Comparison of ENCODE assay signal across 17 cellular contexts in the genomic region with DNA sequence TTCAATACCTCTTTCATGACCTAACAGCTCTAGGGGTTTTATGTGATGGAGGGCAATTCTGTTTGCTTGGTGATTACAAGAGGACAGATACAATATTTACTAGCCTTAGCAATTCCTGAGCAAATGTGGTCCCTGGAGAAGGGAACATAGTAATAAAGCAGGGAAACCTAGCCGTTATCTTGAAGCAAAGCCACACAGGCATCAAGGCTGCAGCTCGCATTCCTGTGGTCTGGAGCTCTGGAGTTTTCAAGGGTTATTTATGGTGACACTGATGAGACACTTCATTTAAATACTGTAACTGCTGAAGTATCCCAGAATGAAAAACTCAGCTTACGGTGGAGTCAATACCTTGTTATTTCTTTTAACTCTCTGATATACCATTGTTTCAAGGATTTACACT.
DNase-seq lines count a peak whose midpoint lies in the region; ATAC-seq, FAIRE-seq and TF ChIP-seq lines count a peak whose summit lies in the region.
"Had no signal": no experiment of that assay in that cellular context is flagged by ENCODE, and none has a peak within 500 bp of the region (broad histone marks: within the 10 kb centered on the region; RNA-seq: fewer than 3 reads in every experiment).

No MANE protein-coding gene starts in this region.

- H3K4me1 Mint-ChIP-seq in Caco-2 (ENCODE audit: low read depth, unreplicated experiment), result no peaks in the 10 kb centered on the region

- H3K36me3 ChIP-seq in fibroblast of lung (ENCODE audit: control insufficient read depth, insufficient read depth, low read length), result no peaks in the 10 kb centered on the region
- H3K36me3 ChIP-seq in Caco-2 (ENCODE audit: control insufficient read depth, insufficient read depth, low read length), result no peaks in the 10 kb centered on the region
- no peaks in the 10 kb centered on the region for H3K36me3 ChIP-seq in PC-3 (ENCODE audit: low read depth, low read length)

- TF ChIP-seq CTCF in fibroblast of lung (conservative IDR thresholded peaks at IDR 0.05 in 1 of 2, IDR thresholded peaks at IDR 0.05 in 1 of 2; ENCODE audit: low read depth in 1 of 2, low read length in 2 of 2) (no peak), Caco-2 (IDR thresholded peaks at IDR 0.05; ENCODE audit: insufficient read depth in 1 of 2, low read depth in 1 of 2, low read length in 1 of 2, severe bottlenecking in 1 of 2, unreplicated experiment in 1 of 2) (no peak), PC-3 (conservative IDR thresholded peaks at IDR 0.05; ENCODE audit: low read depth, low read length) (no peak)

- H3K9me3 Mint-ChIP-seq in Caco-2 (ENCODE audit: unreplicated experiment), result no peaks in the 10 kb centered on the region
- H3K9me3 Mint-ChIP-seq: CD14-positive monocyte; stimulated activated memory B cell treated with anti-CD40 and anti-IgM and Interleukin-4, amounts not matched to agents 10 μg/mL and 1 μg/mL and 100 μg/mL, for 72 hours; type B pancreatic cell had no signal

- H4K20me1 ChIP-seq in fibroblast of lung (ENCODE audit: control insufficient read depth, extremely low read depth, insufficient read depth, low read length) (no peaks in the 10 kb centered on the region), PC-3 (ENCODE audit: low read length) (no peaks in the 10 kb centered on the region)

- H3K36me3 Mint-ChIP-seq in Caco-2 (ENCODE audit: insufficient read depth, unreplicated experiment), result peaks cover 6% of the 10 kb centered on the region
- H3K36me3 Mint-ChIP-seq: CD14-positive monocyte; stimulated activated memory B cell treated with anti-CD40 and anti-IgM and Interleukin-4, amounts not matched to agents 10 μg/mL and 1 μg/mL and 100 μg/mL, for 72 hours; type B pancreatic cell had no signal

- H3K4me2 ChIP-seq in fibroblast of lung (ENCODE audit: extremely low read depth, insufficient read depth, low read length), result no peak overlapping the region
- H3K4me2 ChIP-seq in PC-3 (ENCODE audit: low read length), result no peak overlapping the region
- H3K4me2 ChIP-seq: SK-N-SH had no signal

- peak; percentile 1 for DNase-seq in Daoy (ENCODE audit: low read depth)
- DNase-seq in RCC 7860 (ENCODE audit: low spot score), result peak; percentile 82
- DNase-seq in fibroblast of lung (ENCODE audit: low read depth in 2 of 2), result peak; percentile 27 to 85
- DNase-seq in non-pigmented ciliary epithelial cell (ENCODE audit: low read depth), result peak; percentile 24
- no peak for DNase-seq in SW 1271 (lab: John Stamatoyannopoulos, UW)
- no peak for DNase-seq in Caco-2
- DNase-seq in PC-3, result no peak
- no peak for DNase-seq in 8988T
- DNase-seq: activated effector memory CD4-positive, alpha-beta T cell treated with Interleukin-2 at 50 U/mL for 16 hours; aorta; dorsolateral prefrontal cortex; EL; SK-N-SH had no signal

- H3K4me3 Mint-ChIP-seq in Caco-2 (ENCODE audit: unreplicated experiment), result no peak overlapping the region
- H3K4me3 Mint-ChIP-seq: CD14-positive monocyte; stimulated activated memory B cell treated with anti-CD40 and anti-IgM and Interleukin-4, amounts not matched to agents 10 μg/mL and 1 μg/mL and 100 μg/mL, for 72 hours; type B pancreatic cell had no signal

- H3K27me3 ChIP-seq in fibroblast of lung (ENCODE audit: control insufficient read depth, insufficient read depth, low read length) (no peaks in the 10 kb centered on the region), Caco-2 (replicated peaks; ENCODE audit: control insufficient read depth, insufficient read depth, low read length) (no peaks in the 10 kb centered on the region), PC-3 (ENCODE audit: low read length) (no peaks in the 10 kb centered on the region)

- ATAC-seq in PC-3, result no peak
- ATAC-seq: stimulated activated memory B cell treated with anti-CD40 and anti-IgM and Interleukin-4, amounts not matched to agents 10 μg/mL and 1 μg/mL and 100 μg/mL, for 72 hours had no signal

- BruUV-seq in Caco-2 (replicated peaks; lab: Mats Ljungman, UMichigan) (no TSS peak), PC-3 (replicated peaks; lab: Mats Ljungman, UMichigan) (no TSS peak)

- CTCF ChIA-PET in Caco-2 (lab: Charles Lee) (no interaction called here), PC-3 (lab: Charles Lee) (no interaction called here)

- H3K9ac ChIP-seq in fibroblast of lung (ENCODE audit: insufficient read depth, low read length), result no peak overlapping the region
- H3K9ac ChIP-seq in PC-3 (ENCODE audit: low read length), result no peak overlapping the region
- H3K9ac ChIP-seq: SK-N-SH had no signal

- H3K4me3 ChIP-seq in fibroblast of lung (replicated peaks in 1 of 4; ENCODE audit: control extremely low read depth in 1 of 4, insufficient read depth in 1 of 4, low read depth in 3 of 4, low read length in 4 of 4), result no peak overlapping the region
- no peak overlapping the region for H3K4me3 ChIP-seq in Caco-2 (ENCODE audit: low read depth, low read length)
- no peak overlapping the region for H3K4me3 ChIP-seq in PC-3 (ENCODE audit: low read length)
- H3K4me3 ChIP-seq: dorsolateral prefrontal cortex had no signal

- H3K27me3 Mint-ChIP-seq in Caco-2 (ENCODE audit: insufficient read depth, unreplicated experiment), result no peaks in the 10 kb centered on the region
- H3K27me3 Mint-ChIP-seq: stimulated activated memory B cell treated with anti-CD40 and anti-IgM and Interleukin-4, amounts not matched to agents 10 μg/mL and 1 μg/mL and 100 μg/mL, for 72 hours; type B pancreatic cell had no signal

- no peak overlapping the region for H3K27ac Mint-ChIP-seq in Caco-2 (ENCODE audit: unreplicated experiment)
- H3K27ac Mint-ChIP-seq: stimulated activated memory B cell treated with anti-CD40 and anti-IgM and Interleukin-4, amounts not matched to agents 10 μg/mL and 1 μg/mL and 100 μg/mL, for 72 hours; type B pancreatic cell had no signal

- no peak overlapping the region for H3K27ac ChIP-seq in fibroblast of lung (ENCODE audit: insufficient read depth, low read length)
- H3K27ac ChIP-seq in PC-3 (ENCODE audit: low read length), result no peak overlapping the region
- H3K27ac ChIP-seq: dorsolateral prefrontal cortex had no signal

- H3K9me2 ChIP-seq in PC-3 (replicated peaks; ENCODE audit: low read length), result no peaks in the 10 kb centered on the region
- H3K9me2 ChIP-seq: SK-N-SH had no signal

- H3K79me2 ChIP-seq in fibroblast of lung (ENCODE audit: control insufficient read depth, insufficient read depth, low read length) (no peaks in the 10 kb centered on the region), PC-3 (ENCODE audit: low read length) (no peaks in the 10 kb centered on the region)

- intact Hi-C loops in Caco-2 (cut with micrococcal nuclease; ENCODE audit: unreplicated experiment) (no loop called here), PC-3 (cut with micrococcal nuclease) (no loop called here)

- no peaks in the 10 kb centered on the region for H3K9me3 ChIP-seq in fibroblast of lung (ENCODE audit: control insufficient read depth, insufficient read depth, low read depth, low read length)
- no peaks in the 10 kb centered on the region for H3K9me3 ChIP-seq in Caco-2
- H3K9me3 ChIP-seq in PC-3 (ENCODE audit: low read length), result no peaks in the 10 kb centered on the region
- H3K9me3 ChIP-seq: SK-N-SH had no signal

- H2AFZ ChIP-seq in fibroblast of lung (ENCODE audit: low read length), result no peak overlapping the region
- no peak overlapping the region for H2AFZ ChIP-seq in PC-3 (ENCODE audit: low read length)

- POLR2A ChIA-PET in Caco-2 (lab: Charles Lee), result no interaction called here
- POLR2A ChIA-PET in PC-3 (lab: Charles Lee; ENCODE audit: unreplicated experiment), result no interaction called here

- H3K4me1 ChIP-seq in fibroblast of lung (ENCODE audit: control insufficient read depth, extremely low read depth, insufficient read depth, low read length) (no peaks in the 10 kb centered on the region), Caco-2 (no peaks in the 10 kb centered on the region), PC-3 (ENCODE audit: insufficient read depth, low read length) (no peaks in the 10 kb centered on the region)

- H3F3A ChIP-seq in PC-3 (ENCODE audit: low read length, unreplicated experiment), result no peaks in the 10 kb centered on the region

- FAIRE-seq in RCC 7860 (lab: Jason Lieb, UNC), result peak; percentile 84
- FAIRE-seq: GM12892 had no signal

Comparison
In these comparisons a context has a peak if more than half of its experiments do, and no peak if none do; other contexts are left out.
1. DNase-seq: peak in Daoy (single experiment), RCC 7860 (single experiment), fibroblast of lung (2 of 2) and non-pigmented ciliary epithelial cell (single experiment); none in SW 1271 (0 of 2), Caco-2 (0 of 2), PC-3 (single experiment) and 8988T (single experiment).